In the genomic region with DNA sequence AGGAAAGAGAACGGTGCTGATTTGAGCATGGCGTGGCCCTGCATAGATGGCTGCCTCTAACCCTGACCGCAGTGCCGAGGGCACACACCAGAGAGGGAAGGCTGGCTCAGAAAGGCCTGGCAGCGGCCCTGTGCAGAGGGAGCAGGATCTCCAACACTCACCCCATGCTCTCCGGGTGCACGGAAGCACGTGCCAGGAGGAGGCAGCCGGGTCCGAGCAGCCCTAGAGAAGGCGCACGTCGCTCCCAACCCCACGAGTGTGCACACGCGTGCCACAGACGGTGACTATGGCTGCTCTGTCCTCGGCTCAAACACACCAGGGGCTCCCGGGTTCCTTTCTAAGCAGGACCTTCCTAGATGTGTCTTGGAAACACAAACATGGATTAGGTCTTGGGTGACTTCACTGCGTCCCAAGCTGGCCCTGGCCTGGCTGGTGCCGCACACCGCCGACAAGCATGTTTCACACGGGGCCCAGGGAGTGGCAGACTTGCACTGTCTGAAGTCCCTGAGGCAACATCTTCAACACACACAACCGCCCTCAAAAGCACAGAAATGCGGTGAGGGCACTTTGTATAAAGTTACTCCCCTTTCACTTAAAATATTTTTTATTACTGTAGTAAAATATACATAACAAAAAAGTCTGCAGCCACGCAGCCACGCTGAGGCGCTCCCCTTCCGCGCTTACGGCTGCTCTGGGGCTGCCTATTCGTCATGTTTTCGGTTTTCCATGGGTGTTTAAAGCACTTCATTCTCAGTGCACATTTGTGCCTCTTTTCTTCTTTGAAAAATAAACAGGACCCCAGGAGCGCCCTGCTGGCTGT, we compare ENCODE assay signal across 1 cellular context.
TF ChIP-seq lines count a peak whose summit lies in the region.

No MANE protein-coding gene starts in this region.

TF ChIP-seq in HepG2, 621 proteins besides CTCF, POLR2A, EP300 and RAD21 (continued from another document):
- TF ChIP-seq RBM22 (optimal IDR thresholded peaks at IDR 0.05; ENCODE audit: low read length) (peak; percentile 38), GATA4 (IDR thresholded peaks at IDR 0.05; ENCODE audit: borderline replicate concordance, low read depth) (no peak)
